ENCODE assay signal across 15 cellular contexts in the genomic region with DNA sequence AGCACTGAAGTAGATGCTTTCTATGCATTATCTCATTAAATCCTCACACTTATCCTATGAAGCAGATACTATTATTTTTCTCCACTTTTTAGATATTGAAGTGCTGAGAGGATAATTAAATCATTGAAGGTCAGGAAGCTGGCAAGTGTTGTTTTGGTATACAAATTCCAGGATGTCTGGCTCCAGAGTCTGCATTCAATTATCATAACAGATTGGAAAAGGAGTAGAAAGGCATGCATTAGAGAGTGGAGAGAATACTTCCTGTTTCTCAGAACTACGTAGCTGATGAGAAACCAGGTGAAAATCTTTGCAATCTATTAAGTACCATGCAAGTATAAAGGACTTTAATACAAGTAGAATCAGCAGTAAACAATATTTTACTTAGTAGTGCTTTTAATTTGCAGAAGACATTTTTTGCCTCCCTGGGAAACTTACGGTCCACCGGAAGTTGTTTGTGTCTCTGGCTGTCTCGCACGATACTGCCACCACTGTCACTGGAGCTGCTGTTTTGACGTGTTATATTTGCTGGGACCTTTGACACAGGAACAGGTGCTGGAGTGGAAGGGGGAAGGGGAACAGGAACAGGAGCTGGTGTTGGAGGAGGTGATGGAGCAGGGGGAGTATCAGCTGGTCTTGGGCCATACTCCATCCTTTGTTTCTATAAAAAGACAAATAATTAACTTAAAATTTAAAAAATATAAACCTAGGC.
DNase-seq lines count a peak whose midpoint lies in the region; ATAC-seq and TF ChIP-seq lines count a peak whose summit lies in the region.
"Had no signal": no experiment of that assay in that cellular context is flagged by ENCODE, and none has a peak within 500 bp of the region (broad histone marks: within the 10 kb centered on the region; RNA-seq: fewer than 3 reads in every experiment).

No MANE protein-coding gene starts in this region.

- H3K9me3 Mint-ChIP-seq in stimulated activated effector memory CD8-positive, alpha-beta T cell treated with anti-CD3 and anti-CD28 coated beads, Interleukin-12 subunit alpha, Interleukin-12 subunit beta, amount 100 ng/mL, for 72 hours: no peaks in the 10 kb centered on the region
- H3K9me3 Mint-ChIP-seq: nephron progenitor cell had no signal

- ATAC-seq in left lung (no peak), HG03095 (IDR thresholded peaks at IDR 0.05; ENCODE audit: unreplicated experiment) (no peak)
- no peak for ATAC-seq in stimulated activated effector memory CD8-positive, alpha-beta T cell treated with anti-CD3 and anti-CD28 coated beads, Interleukin-12 subunit alpha, Interleukin-12 subunit beta, amount 100 ng/mL, for 72 hours
- ATAC-seq: activated CD8-positive, alpha-beta T cell treated with anti-CD3 and anti-CD28 coated beads, Interleukin-2, amount 10 ng/mL, durations not matched to agents 7 days and 5 days had no signal

- H3K9ac ChIP-seq in fibroblast of lung (ENCODE audit: insufficient read depth, low read length) (no peak overlapping the region), skeletal muscle satellite cell (ENCODE audit: low read depth, low read length) (peak overlapping the region; percentile 92)
- H3K9ac ChIP-seq: BLaER1 had no signal

- WGBS in testis, 2 donors: 80% methylated on average over 6 of the region's 6 CpGs

- no peaks in the 10 kb centered on the region for H4K20me1 ChIP-seq in fibroblast of lung (ENCODE audit: control insufficient read depth, extremely low read depth, insufficient read depth, low read length)
- H4K20me1 ChIP-seq: BLaER1 had no signal

- H3K4me1 ChIP-seq in fibroblast of lung (ENCODE audit: control insufficient read depth, extremely low read depth, insufficient read depth, low read length) (peaks cover 19% of the 10 kb centered on the region), skeletal muscle satellite cell (ENCODE audit: control insufficient read depth, insufficient read depth, low read length) (peaks cover 88% of the 10 kb centered on the region), left lung (peaks cover 7 to 16% of the 10 kb centered on the region in 2 donors), testis (peaks cover 31% of the 10 kb centered on the region)

- H3K4me2 ChIP-seq in fibroblast of lung (ENCODE audit: extremely low read depth, insufficient read depth, low read length): no peak overlapping the region
- H3K4me2 ChIP-seq in skeletal muscle satellite cell (ENCODE audit: low read length): no peak overlapping the region
- H3K4me2 ChIP-seq: BLaER1 had no signal

- H3K4me1 Mint-ChIP-seq in stimulated activated effector memory CD8-positive, alpha-beta T cell treated with anti-CD3 and anti-CD28 coated beads, Interleukin-12 subunit alpha, Interleukin-12 subunit beta, amount 100 ng/mL, for 72 hours: no peaks in the 10 kb centered on the region
- H3K4me1 Mint-ChIP-seq: immature natural killer cell had no signal

- DNase-seq in EH (ENCODE audit: low read depth): peak; percentile 51
- peak; percentile 9 for DNase-seq in NOMO-1 treated with dmso at 0.1 percent for 144 hours (lab: John Stamatoyannopoulos, UW; ENCODE audit: unreplicated experiment)
- no peak for DNase-seq in fibroblast of lung (ENCODE audit: low read depth in 2 of 2)
- no peak for DNase-seq in left lung
- no peak for DNase-seq in stimulated activated effector memory CD8-positive, alpha-beta T cell treated with anti-CD3 and anti-CD28 coated beads, Interleukin-12 subunit alpha, Interleukin-12 subunit beta, amount 100 ng/mL, for 72 hours (ENCODE audit: low spot score in 2 of 2)
- no peak for DNase-seq in testis
- DNase-seq: activated CD8-positive, alpha-beta T cell treated with anti-CD3 and anti-CD28 coated beads, Interleukin-2, amount 10 ng/mL, durations not matched to agents 7 days and 5 days; activated naive CD4-positive, alpha-beta T cell; immature natural killer cell; MM.1S; NCI-H226; nephron progenitor cell had no signal

- intact Hi-C loops in left lung (cut with DNase I) (no loop called here), testis (cut with DNase I; ENCODE audit: low total_unique reads) (no loop called here)

- H3K27me3 ChIP-seq in fibroblast of lung (ENCODE audit: control insufficient read depth, insufficient read depth, low read length) (no peaks in the 10 kb centered on the region), skeletal muscle satellite cell (ENCODE audit: control insufficient read depth, insufficient read depth, low read length) (no peaks in the 10 kb centered on the region), left lung (no peaks in the 10 kb centered on the region), testis (no peaks in the 10 kb centered on the region)
- H3K27me3 ChIP-seq: BLaER1 had no signal

- H3K79me2 ChIP-seq in fibroblast of lung (ENCODE audit: control insufficient read depth, insufficient read depth, low read length): no peaks in the 10 kb centered on the region

- H3K27ac ChIP-seq in fibroblast of lung (ENCODE audit: insufficient read depth, low read length): peak overlapping the region; percentile 86
- H3K27ac ChIP-seq in left lung: no peak overlapping the region
- peak overlapping the region in 1 of 2 donors; percentile 95 for H3K27ac ChIP-seq in testis
- H3K27ac ChIP-seq: BLaER1 had no signal

- H3K4me3 Mint-ChIP-seq in stimulated activated effector memory CD8-positive, alpha-beta T cell treated with anti-CD3 and anti-CD28 coated beads, Interleukin-12 subunit alpha, Interleukin-12 subunit beta, amount 100 ng/mL, for 72 hours: no peak overlapping the region
- H3K4me3 Mint-ChIP-seq: activated CD8-positive, alpha-beta T cell treated with anti-CD3 and anti-CD28 coated beads, Interleukin-2, amount 10 ng/mL, durations not matched to agents 7 days and 5 days; immature natural killer cell; nephron progenitor cell had no signal

- H3K27ac Mint-ChIP-seq in stimulated activated effector memory CD8-positive, alpha-beta T cell treated with anti-CD3 and anti-CD28 coated beads, Interleukin-12 subunit alpha, Interleukin-12 subunit beta, amount 100 ng/mL, for 72 hours: no peak overlapping the region
- H3K27ac Mint-ChIP-seq: activated CD8-positive, alpha-beta T cell treated with anti-CD3 and anti-CD28 coated beads, Interleukin-2, amount 10 ng/mL, durations not matched to agents 7 days and 5 days; immature natural killer cell had no signal

- TF ChIP-seq POLR2A in testis (IDR thresholded peaks at IDR 0.05): no peak

- no peak overlapping the region for H3K4me3 ChIP-seq in fibroblast of lung (replicated peaks in 1 of 4; ENCODE audit: control extremely low read depth in 1 of 4, insufficient read depth in 1 of 4, low read depth in 3 of 4, low read length in 4 of 4)
- H3K4me3 ChIP-seq in skeletal muscle satellite cell (ENCODE audit: low read length): peak overlapping the region; percentile 16
- no peak overlapping the region for H3K4me3 ChIP-seq in left lung
- H3K4me3 ChIP-seq in testis: no peak overlapping the region
- H3K4me3 ChIP-seq: BLaER1 had no signal

- no peak overlapping the region for H2AFZ ChIP-seq in fibroblast of lung (ENCODE audit: low read length)

- H3K36me3 Mint-ChIP-seq in stimulated activated effector memory CD8-positive, alpha-beta T cell treated with anti-CD3 and anti-CD28 coated beads, Interleukin-12 subunit alpha, Interleukin-12 subunit beta, amount 100 ng/mL, for 72 hours: no peaks in the 10 kb centered on the region
- H3K36me3 Mint-ChIP-seq: immature natural killer cell had no signal

- no peak for TF ChIP-seq CTCF in fibroblast of lung (conservative IDR thresholded peaks at IDR 0.05 in 1 of 2, IDR thresholded peaks at IDR 0.05 in 1 of 2; ENCODE audit: low read depth in 1 of 2, low read length in 2 of 2)
- no peak for TF ChIP-seq CTCF in left lung (IDR thresholded peaks at IDR 0.05)
- no peak for TF ChIP-seq CTCF in testis (IDR thresholded peaks at IDR 0.05)

- H3K36me3 ChIP-seq in fibroblast of lung (ENCODE audit: control insufficient read depth, insufficient read depth, low read length): no peaks in the 10 kb centered on the region
- H3K36me3 ChIP-seq in skeletal muscle satellite cell (ENCODE audit: insufficient read depth, low read length): peaks cover 65% of the 10 kb centered on the region
- no peaks in the 10 kb centered on the region for H3K36me3 ChIP-seq in left lung
- no peaks in the 10 kb centered on the region for H3K36me3 ChIP-seq in testis (ENCODE audit: low read depth, missing control alignments)
- H3K36me3 ChIP-seq: BLaER1 had no signal

- H3K9me3 ChIP-seq in fibroblast of lung (ENCODE audit: control insufficient read depth, insufficient read depth, low read depth, low read length): no peaks in the 10 kb centered on the region
- no peaks in the 10 kb centered on the region for H3K9me3 ChIP-seq in skeletal muscle satellite cell (replicated peaks; ENCODE audit: low read length)
- no peaks in the 10 kb centered on the region for H3K9me3 ChIP-seq in left lung
- H3K9me3 ChIP-seq in testis: no peaks in the 10 kb centered on the region
- H3K9me3 ChIP-seq: BLaER1 had no signal

Comparison
In these comparisons a context has a peak if more than half of its experiments do, and no peak if none do; other contexts are left out.
1. DNase-seq: peak in EH (single experiment) and NOMO-1 treated with dmso at 0.1 percent for 144 hours (single experiment); none in fibroblast of lung (0 of 2), left lung (0 of 2), stimulated activated effector memory CD8-positive, alpha-beta T cell treated with anti-CD3 and anti-CD28 coated beads, Interleukin-12 subunit alpha, Interleukin-12 subunit beta, amount 100 ng/mL, for 72 hours (0 of 2) and testis (single experiment).